ENCODE assay signal across 9 cellular contexts in genomic region chr14:62081012-62081612, GRCh38.
DNase-seq lines count a peak whose midpoint lies in the region; ATAC-seq and TF ChIP-seq lines count a peak whose summit lies in the region.
"Had no signal": no experiment of that assay in that cellular context is flagged by ENCODE, and none has a peak within 500 bp of the region (broad histone marks: within the 10 kb centered on the region; RNA-seq: fewer than 3 reads in every experiment).

No MANE protein-coding gene starts in this region.

- no peak overlapping the region for H3K27ac Mint-ChIP-seq in naive thymus-derived CD4-positive, alpha-beta T cell

- DNase-seq in AG20443 (ENCODE audit: low spot score), result no peak
- no peak for DNase-seq in hypothalamus (lab: John Stamatoyannopoulos, UW)
- DNase-seq in SK-N-DZ (ENCODE audit: low spot score), result no peak
- no peak for DNase-seq in naive thymus-derived CD4-positive, alpha-beta T cell
- DNase-seq: activated effector memory CD4-positive, alpha-beta T cell treated with anti-CD3 and anti-CD28 coated beads, Interleukin-2, amount 50 U/mL, for 16 hours had no signal

- H3K36me3 ChIP-seq in BLaER1, result no peaks in the 10 kb centered on the region; the same call in 1 of the 2 replicates
- no peaks in the 10 kb centered on the region for H3K36me3 ChIP-seq in naive thymus-derived CD4-positive, alpha-beta T cell (ENCODE audit: control insufficient read depth in 2 of 3, insufficient read depth in 3 of 3, low read length in 3 of 3)

- peaks cover 0 to 15% (median 8%) of the 10 kb centered on the region in 11 donors for H3K9me3 Mint-ChIP-seq in naive thymus-derived CD4-positive, alpha-beta T cell

- no peaks in the 10 kb centered on the region for H3K27me3 ChIP-seq in BLaER1
- H3K27me3 ChIP-seq in naive thymus-derived CD4-positive, alpha-beta T cell (ENCODE audit: control insufficient read depth in 2 of 2, insufficient read depth in 2 of 2, low read length in 2 of 2), result no peaks in the 10 kb centered on the region

- peaks cover 25% of the 10 kb centered on the region for H3K9me3 ChIP-seq in BLaER1
- H3K9me3 ChIP-seq in naive thymus-derived CD4-positive, alpha-beta T cell (ENCODE audit: control insufficient read depth in 2 of 3, low read length in 3 of 3), result peaks cover 0 to 4% (median 0%) of the 10 kb centered on the region in 3 experiments

- H3K4me3 ChIP-seq in BLaER1, result no peak overlapping the region
- no peak overlapping the region for H3K4me3 ChIP-seq in naive thymus-derived CD4-positive, alpha-beta T cell (ENCODE audit: low read length)

- H3K9ac ChIP-seq in BLaER1, result no peak overlapping the region

- H3K27ac ChIP-seq in BLaER1, result peak overlapping the region; percentile 69
- H3K27ac ChIP-seq in naive thymus-derived CD4-positive, alpha-beta T cell (ENCODE audit: low read depth, low read length), result no peak overlapping the region

- peaks cover 66% of the 10 kb centered on the region for H3K4me1 ChIP-seq in BLaER1
- peaks cover 19 to 21% of the 10 kb centered on the region in 2 donors for H3K4me1 ChIP-seq in naive thymus-derived CD4-positive, alpha-beta T cell (ENCODE audit: control insufficient read depth in 2 of 2, insufficient read depth in 2 of 2, low read length in 2 of 2)

- H3K4me1 Mint-ChIP-seq in naive thymus-derived CD4-positive, alpha-beta T cell, result peaks cover 7 to 54% (median 44%) of the 10 kb centered on the region in 7 donors

- CTCF ChIA-PET in naive thymus-derived CD4-positive, alpha-beta T cell (lab: Charles Lee), result no interaction called here

- H3K4me3 Mint-ChIP-seq in naive thymus-derived CD4-positive, alpha-beta T cell, result peak overlapping the region in 1 of 10 donors; percentile 1

- POLR2A ChIA-PET in naive thymus-derived CD4-positive, alpha-beta T cell (lab: Charles Lee), result no interaction called here

- intact Hi-C loops in naive thymus-derived CD4-positive, alpha-beta T cell (cut with micrococcal nuclease), result no loop called here

- ATAC-seq in HG02759 (IDR thresholded peaks at IDR 0.05; ENCODE audit: unreplicated experiment), result peak; percentile 91
- peak; percentile 96 for ATAC-seq in HG03571 (IDR thresholded peaks at IDR 0.05; ENCODE audit: unreplicated experiment)
- ATAC-seq in naive thymus-derived CD4-positive, alpha-beta T cell, result no peak

- peak overlapping the region; percentile 66 for H3K4me2 ChIP-seq in BLaER1

- H4K20me1 ChIP-seq in BLaER1, result no peaks in the 10 kb centered on the region

- TF ChIP-seq POLR2A in GM19099 (IDR thresholded peaks at IDR 0.05; ENCODE audit: extremely low read depth, insufficient read length, low read depth), result peak; percentile 45

- H3K36me3 Mint-ChIP-seq in naive thymus-derived CD4-positive, alpha-beta T cell, result peaks cover 0 to 11% (median 5%) of the 10 kb centered on the region in 5 donors

- peaks cover 0 to 13% (median 0%) of the 10 kb centered on the region in 5 donors for H3K27me3 Mint-ChIP-seq in naive thymus-derived CD4-positive, alpha-beta T cell
